ENCODE assay signal across 12 cellular contexts in genomic region chr3:63232764-63233396, GRCh38. TPM values are rescaled to one million over a fixed set of nuclear protein-coding genes. Genes with fewer than 3 reads are reported as not detected.
DNase-seq lines count a peak whose midpoint lies in the region; ATAC-seq, FAIRE-seq and TF ChIP-seq lines count a peak whose summit lies in the region.
"Had no signal": no experiment of that assay in that cellular context is flagged by ENCODE, and none has a peak within 500 bp of the region (broad histone marks: within the 10 kb centered on the region; RNA-seq: fewer than 3 reads in every experiment).

No MANE protein-coding gene starts in this region.

- H3K27me3 Mint-ChIP-seq in activated CD4-positive, alpha-beta memory T cell treated with anti-CD3 and anti-CD28 coated beads, Interleukin-2, amount 10 ng/mL, durations not matched to agents 7 days and 5 days, result no peaks in the 10 kb centered on the region
- H3K27me3 Mint-ChIP-seq: activated T-cell treated with anti-CD3 and anti-CD28 coated beads, Interleukin-2, amount 50 U/mL, for 24 hours had no signal

- no peak overlapping the region for H3K27ac Mint-ChIP-seq in activated CD4-positive, alpha-beta memory T cell treated with anti-CD3 and anti-CD28 coated beads, Interleukin-2, amount 10 ng/mL, durations not matched to agents 7 days and 5 days
- H3K27ac Mint-ChIP-seq: activated T-cell treated with anti-CD3 and anti-CD28 coated beads, Interleukin-2, amount 50 U/mL, for 24 hours had no signal

- H3K27ac ChIP-seq in 22Rv1 (no peak overlapping the region), RWPE1 (no peak overlapping the region), caudate nucleus (ENCODE audit: low read depth, low read length) (no peak overlapping the region)
- H3K27ac ChIP-seq: SJSA1 had no signal

- CTCF ChIA-PET in RWPE1 (lab: Yijun Ruan, JAX), result no interaction called here
- CTCF ChIA-PET in activated CD4-positive, alpha-beta memory T cell treated with anti-CD3 and anti-CD28 coated beads, Interleukin-2, amount 10 ng/mL, durations not matched to agents 7 days and 5 days (lab: Charles Lee), result no interaction called here

- DNase-seq in RWPE1 (ENCODE audit: low spot score) (no peak), foreskin fibroblast (peak in 1 of 2 donors; percentile 19), caudate nucleus (lab: John Stamatoyannopoulos, UW) (no peak)
- no peak for DNase-seq in activated CD4-positive, alpha-beta memory T cell treated with anti-CD3 and anti-CD28 coated beads, Interleukin-2, amount 10 ng/mL, durations not matched to agents 7 days and 5 days
- DNase-seq: activated T-cell treated with anti-CD3 and anti-CD28 coated beads, Interleukin-2, amount 50 U/mL, for 24 hours had no signal

- no peak overlapping the region for H3K4me3 Mint-ChIP-seq in activated CD4-positive, alpha-beta memory T cell treated with anti-CD3 and anti-CD28 coated beads, Interleukin-2, amount 10 ng/mL, durations not matched to agents 7 days and 5 days
- H3K4me3 Mint-ChIP-seq: activated T-cell treated with anti-CD3 and anti-CD28 coated beads, Interleukin-2, amount 50 U/mL, for 24 hours had no signal

- no peak for ATAC-seq in GM18868 (IDR thresholded peaks at IDR 0.05; ENCODE audit: unreplicated experiment)
- ATAC-seq in GM18870 (IDR thresholded peaks at IDR 0.05; ENCODE audit: unreplicated experiment), result no peak

- peak; percentile 92 for FAIRE-seq in G401.6 (lab: Jason Lieb, UNC)
- FAIRE-seq: HTR-8/SVneo had no signal

- H3K36me3 Mint-ChIP-seq in activated CD4-positive, alpha-beta memory T cell treated with anti-CD3 and anti-CD28 coated beads, Interleukin-2, amount 10 ng/mL, durations not matched to agents 7 days and 5 days (ENCODE audit: low read depth), result no peaks in the 10 kb centered on the region

- H3K4me3 ChIP-seq in foreskin fibroblast (ENCODE audit: low read depth in 1 of 2, low read length in 2 of 2), result no peak overlapping the region
- H3K4me3 ChIP-seq: SJSA1 had no signal

- POLR2A ChIA-PET in RWPE1 (lab: Yijun Ruan, JAX; ENCODE audit: low non-redundant PET), result interaction anchor here (0.6 kb wide), 1 partner anchor 583 kb away, joined by 3 read pairs; no protein-coding TSS in a partner anchor
- POLR2A ChIA-PET in activated CD4-positive, alpha-beta memory T cell treated with anti-CD3 and anti-CD28 coated beads, Interleukin-2, amount 10 ng/mL, durations not matched to agents 7 days and 5 days (lab: Charles Lee), result no interaction called here

- TF ChIP-seq CTCF in 22Rv1 (IDR thresholded peaks at IDR 0.05) (peak; percentile 56), RWPE1 (conservative IDR thresholded peaks at IDR 0.05; ENCODE audit: low read depth) (peak; percentile 52), foreskin fibroblast (IDR thresholded peaks at IDR 0.05; ENCODE audit: low read depth, low read length) (peak; percentile 39)

- H3K4me1 Mint-ChIP-seq in activated CD4-positive, alpha-beta memory T cell treated with anti-CD3 and anti-CD28 coated beads, Interleukin-2, amount 10 ng/mL, durations not matched to agents 7 days and 5 days, result no peaks in the 10 kb centered on the region

- no peaks in the 10 kb centered on the region for H3K9me3 Mint-ChIP-seq in activated CD4-positive, alpha-beta memory T cell treated with anti-CD3 and anti-CD28 coated beads, Interleukin-2, amount 10 ng/mL, durations not matched to agents 7 days and 5 days
- H3K9me3 Mint-ChIP-seq: activated T-cell treated with anti-CD3 and anti-CD28 coated beads, Interleukin-2, amount 50 U/mL, for 24 hours had no signal

RNA-seq across cellular contexts. Expression of gene SYNPR, which starts 45.2 kb away (rescaled TPM):
- total RNA-seq in activated CD4-positive, alpha-beta memory T cell treated with anti-CD3 and anti-CD28 coated beads, Interleukin-2, amount 10 ng/mL, durations not matched to agents 7 days and 5 days, result not detected
- total RNA-seq: H4, SJSA1 had no signal
